ENCODE assay signal across 8 cellular contexts in the genomic region with DNA sequence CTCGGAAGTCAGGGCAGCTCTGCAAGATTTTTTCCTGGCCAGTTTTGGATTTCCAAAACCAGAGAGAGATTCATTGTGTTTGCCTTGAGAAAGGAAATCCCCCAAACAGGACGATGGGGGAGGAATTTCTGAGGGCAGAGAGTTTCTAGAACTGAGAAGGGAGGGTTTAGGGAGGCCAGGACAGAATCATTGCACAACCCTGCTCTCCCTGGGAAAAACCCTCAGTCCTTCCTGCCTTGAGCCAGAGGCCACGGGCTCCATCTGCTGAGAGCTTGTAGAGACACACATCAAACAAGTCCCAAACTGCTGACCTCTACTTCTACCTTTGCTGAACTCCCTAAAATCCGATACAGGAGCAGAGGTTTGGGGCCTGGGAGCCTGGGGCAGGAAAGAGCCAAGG.
DNase-seq lines count a peak whose midpoint lies in the region; ATAC-seq, FAIRE-seq and TF ChIP-seq lines count a peak whose summit lies in the region.

No MANE protein-coding gene starts in this region.

- no peak for FAIRE-seq in H1 (lab: Jason Lieb, UNC)

- H3K18ac ChIP-seq in H1 (ENCODE audit: extremely low read depth, low read length) = no peak overlapping the region; the same call in 1 of the 2 replicates
- H3K18ac ChIP-seq in mesendoderm (ENCODE audit: low read length) = no peak overlapping the region

- H3K27me3 ChIP-seq in H1 (replicated peaks in 1 of 4; ENCODE audit: control insufficient read depth in 3 of 4, extremely low read depth in 1 of 4, insufficient read depth in 3 of 4, low read length in 3 of 4) = no peaks in the 10 kb centered on the region
- H3K27me3 ChIP-seq in mesendoderm (ENCODE audit: insufficient read depth, low read length, poor library complexity) = no peaks in the 10 kb centered on the region

- H3K4me2 ChIP-seq in H1 (ENCODE audit: insufficient read depth in 1 of 2, low read depth in 2 of 2, low read length in 2 of 2) (no peak overlapping the region), mesendoderm (ENCODE audit: low read length) (no peak overlapping the region)

- no peak overlapping the region for H3K14ac ChIP-seq in H1 (ENCODE audit: insufficient read length)

- H2AK5ac ChIP-seq in H1 (ENCODE audit: low read depth, low read length) (0 out of 2 replicates have a peak overlapping the region, but pooled peaks have one; percentile 61), mesendoderm (ENCODE audit: low read length) (no peak overlapping the region)

- no peak; a peak in 1 of 3 replicates for TF ChIP-seq EP300 in H1 (IDR thresholded peaks at IDR 0.05; ENCODE audit: borderline replicate concordance in 1 of 2, low read depth in 2 of 2, low read length in 2 of 2)

- peak; percentile 74 for ATAC-seq in GM19395 (IDR thresholded peaks at IDR 0.05; ENCODE audit: unreplicated experiment)

- no peak overlapping the region for H2BK120ac ChIP-seq in H1 (replicated peaks; ENCODE audit: low read depth, low read length)
- no peak overlapping the region for H2BK120ac ChIP-seq in mesendoderm (ENCODE audit: low read depth, low read length)

- peak; percentile 64 to 78 for TF ChIP-seq RAD21 in H1 (IDR thresholded peaks at IDR 0.05 in 1 of 2, conservative IDR thresholded peaks at IDR 0.05 in 1 of 2; ENCODE audit: low read depth in 2 of 2, low read length in 2 of 2)

- POLR2A ChIA-PET in H1 (lab: Charles Lee; ENCODE audit: partially characterized antibody) = no interaction called here

- H3K36me3 ChIP-seq in H1 (ENCODE audit: control insufficient read depth in 2 of 4, insufficient read depth in 4 of 4, low read length in 3 of 4) = no peaks in the 10 kb centered on the region
- no peaks in the 10 kb centered on the region for H3K36me3 ChIP-seq in mesendoderm (ENCODE audit: control insufficient read depth, insufficient read depth, low read length)

- no peak overlapping the region for H3K23ac ChIP-seq in H1 (ENCODE audit: insufficient read length)
- H3K23ac ChIP-seq in mesendoderm (ENCODE audit: low read length) = no peak overlapping the region

- H3K27ac ChIP-seq in H1 (ENCODE audit: low read depth, low read length) = no peak overlapping the region
- H3K27ac ChIP-seq in mesendoderm (ENCODE audit: low read depth, low read length) = no peak overlapping the region

- H3K56ac ChIP-seq in H1 (replicated peaks; ENCODE audit: insufficient read length, low read depth, low read length) (no peak overlapping the region), mesendoderm (ENCODE audit: low read length) (no peak overlapping the region)

- H3K4ac ChIP-seq in H1 (replicated peaks; ENCODE audit: insufficient read length, low read depth, low read length) = no peak overlapping the region
- H3K4ac ChIP-seq in mesendoderm (ENCODE audit: low read depth, low read length) = peak overlapping the region; percentile 37

- H3K79me1 ChIP-seq in H1 (ENCODE audit: low read depth, low read length) (0 out of 2 replicates have a peak, but pooled peaks cover 2% of the 10 kb centered on the region), mesendoderm (ENCODE audit: low read length) (no peaks in the 10 kb centered on the region)

- no peak overlapping the region for H2AFZ ChIP-seq in H1 (ENCODE audit: low read length)

- H4K20me1 ChIP-seq in H1 (replicated peaks in 1 of 2; ENCODE audit: control insufficient read depth in 1 of 2, insufficient read depth in 2 of 2, low read length in 2 of 2) = no peaks in the 10 kb centered on the region

- peak; percentile 24 to 52 (median 52) for TF ChIP-seq CTCF in H1 (IDR thresholded peaks at IDR 0.05; ENCODE audit: control extremely low read depth in 1 of 3, insufficient read depth in 1 of 3, low read depth in 1 of 3, low read length in 3 of 3)

- H3K23me2 ChIP-seq in H1 (ENCODE audit: low read depth, low read length) = no peaks in the 10 kb centered on the region

- no peak overlapping the region for H3K9ac ChIP-seq in H1 (replicated peaks in 1 of 4; ENCODE audit: extremely low read depth in 1 of 4, low read depth in 3 of 4, low read length in 3 of 4)
- H3K9ac ChIP-seq in mesendoderm (ENCODE audit: low read length) = no peak overlapping the region

- H2BK5ac ChIP-seq in H1 (ENCODE audit: low read depth, low read length) (0 out of 2 replicates have a peak overlapping the region, but pooled peaks have one; percentile 36), mesendoderm (ENCODE audit: low read length) (no peak overlapping the region)

- peak; percentile 33 for DNase-seq in 8988T
- DNase-seq in NCI-H2196 treated with DMSO at 0.1 percent for 48 hours (lab: John Stamatoyannopoulos, UW; ENCODE audit: unreplicated experiment) = peak; percentile 5
- DNase-seq in H1 (ENCODE audit: low read depth in 1 of 2, low spot score in 2 of 2) = no peak
- DNase-seq in mesendoderm = peak; percentile 89
- no peak for DNase-seq in stimulated activated CD4-positive, alpha-beta T cell treated with anti-CD3 and anti-CD28 coated beads, Interleukin-2, amount 100 ng/mL, for 24 hours
- no peak for DNase-seq in NCI-H146 treated with DMSO at 0.1 percent for 48 hours (lab: John Stamatoyannopoulos, UW; ENCODE audit: unreplicated experiment)
- no peak for DNase-seq in NCI-H2171 treated with DMSO at 0.1 percent for 48 hours (lab: John Stamatoyannopoulos, UW)

- H4K8ac ChIP-seq in H1 (ENCODE audit: extremely low read depth, insufficient read depth, low read length) (no peak overlapping the region), mesendoderm (ENCODE audit: low read depth, low read length) (no peak overlapping the region)

- H4K5ac ChIP-seq in H1 (ENCODE audit: insufficient read length, low read depth, low read length) = no peak overlapping the region
- no peak overlapping the region for H4K5ac ChIP-seq in mesendoderm (ENCODE audit: low read length)

- 0 out of 2 replicates have a peak overlapping the region, but pooled peaks have one; percentile 26 for H2BK20ac ChIP-seq in H1 (ENCODE audit: low read length)

- H3K4me1 ChIP-seq in H1 (replicated peaks in 1 of 4; ENCODE audit: control insufficient read depth in 3 of 4, insufficient read depth in 4 of 4, low read length in 3 of 4) (peaks cover 2 to 21% (median 10%) of the 10 kb centered on the region in 4 experiments; a peak in 6 of 7 replicates), mesendoderm (ENCODE audit: control insufficient read depth, low read depth, low read length) (no peaks in the 10 kb centered on the region)

- no peaks in the 10 kb centered on the region for H3K79me2 ChIP-seq in H1 (ENCODE audit: control insufficient read depth in 1 of 2, insufficient read depth in 2 of 2, low read length in 2 of 2)
- H3K79me2 ChIP-seq in mesendoderm (ENCODE audit: control insufficient read depth, insufficient read depth, low read length) = no peaks in the 10 kb centered on the region

- CTCF ChIA-PET in H1 (lab: Charles Lee; ENCODE audit: partially characterized antibody) = interaction anchor here (0.7 to 9.7 kb wide), 11 partner anchors 9 to 356 kb away, joined by 3 to 92 read pairs (median 4); partner anchors contain the start of gene SMG7

- H3K4me3 ChIP-seq in H1 (ENCODE audit: extremely low read depth in 1 of 4, insufficient read depth in 2 of 4, low read depth in 3 of 4, low read length in 4 of 4) = no peak overlapping the region
- H3K4me3 ChIP-seq in mesendoderm (ENCODE audit: low read length) = no peak overlapping the region

- H2BK12ac ChIP-seq in H1 (ENCODE audit: low read depth, low read length) = 0 out of 2 replicates have a peak overlapping the region, but pooled peaks have one; percentile 73

- H2BK15ac ChIP-seq in H1 (ENCODE audit: low read length) (no peak overlapping the region), mesendoderm (replicated peaks; ENCODE audit: low read depth) (no peak overlapping the region)

- H4K91ac ChIP-seq in H1 (replicated peaks; ENCODE audit: insufficient read length, low read length) = no peak overlapping the region

- H3K9me3 ChIP-seq in H1 (ENCODE audit: insufficient read depth in 2 of 2, low read depth in 1 of 2, low read length in 1 of 2) = no peaks in the 10 kb centered on the region

- no peak for TF ChIP-seq POLR2A in H1 (IDR thresholded peaks at IDR 0.05; ENCODE audit: control extremely low read depth in 1 of 2, low read depth in 2 of 2, low read length in 2 of 2)

- 62% methylated on average over 4 of the region's 4 CpGs; no CpG with 5 or more reads in 1 of the 2 experiments for WGBS in H1 (ENCODE audit: extremely low coverage in 1 of 2, insufficient coverage in 1 of 2, insufficient read length in 1 of 2, insufficient replicate concordance in 2 of 2, low coverage in 1 of 2, low lambda C conversion rate in 2 of 2, missing lambda C conversion rate in 1 of 2), 2 experiments
- no CpG with 5 or more reads among the region's 4 CpGs for WGBS in mesendoderm (ENCODE audit: extremely low coverage, insufficient coverage, low lambda C conversion rate)

TF ChIP-seq in H1, 55 proteins besides CTCF, POLR2A, EP300 and RAD21:
- TF ChIP-seq YY1 (IDR thresholded peaks at IDR 0.05; ENCODE audit: low read depth, low read length) (no peak), CEBPB (IDR thresholded peaks at IDR 0.05; ENCODE audit: low read depth, low read length) (peak; percentile 98)

Comparison
In these comparisons a context has a peak if more than half of its experiments do, and no peak if none do; other contexts are left out.
1. DNase-seq: peak in 8988T (single experiment), NCI-H2196 treated with DMSO at 0.1 percent for 48 hours (single experiment) and mesendoderm (single experiment); none in H1 (0 of 2), stimulated activated CD4-positive, alpha-beta T cell treated with anti-CD3 and anti-CD28 coated beads, Interleukin-2, amount 100 ng/mL, for 24 hours (0 of 2), NCI-H146 treated with DMSO at 0.1 percent for 48 hours (single experiment) and NCI-H2171 treated with DMSO at 0.1 percent for 48 hours (single experiment).